Comparison of ENCODE assay signal across 22 cellular contexts in the genomic region with DNA sequence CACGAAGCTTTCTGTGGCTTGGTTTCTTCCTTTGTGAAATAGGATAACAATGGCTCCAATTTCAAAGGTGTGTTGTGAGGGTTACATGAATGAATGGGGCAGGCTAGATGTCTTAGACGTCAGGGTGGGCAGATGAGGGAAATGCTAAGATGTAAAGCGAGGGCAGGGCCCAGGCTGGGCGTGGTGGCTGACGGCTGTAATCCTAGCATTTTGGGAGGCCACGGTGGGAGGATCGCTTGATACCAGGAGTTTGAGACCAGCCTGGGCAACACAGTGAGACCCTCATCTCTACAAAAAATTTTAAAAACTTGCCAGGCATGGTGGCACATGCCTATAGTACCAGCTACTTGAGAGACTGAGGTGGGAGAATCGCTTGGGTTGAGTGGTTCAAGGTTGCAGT.
"Had no signal": no experiment of that assay in that cellular context is flagged by ENCODE, and none has a peak within 500 bp of the region (broad histone marks: within the 10 kb centered on the region; RNA-seq: fewer than 3 reads in every experiment).

No MANE protein-coding gene starts in this region.

- H3K9me3 ChIP-seq: colonic mucosa, esophagus squamous epithelium, lower lobe of right lung, ovary, sigmoid colon, testis, tibial artery had no signal

- H3K4me1 ChIP-seq: colonic mucosa, esophagus squamous epithelium, lower lobe of right lung, sigmoid colon, testis, tibial artery had no signal

- H3K27me3 Mint-ChIP-seq: dendritic cell treated with granulocyte-macrophage colony-stimulating factor and Interleukin-4, amounts not matched to agents 40 ng/mL and 50 ng/mL, for 4 days; type B pancreatic cell had no signal

- H3K4me3 Mint-ChIP-seq: central memory CD8-positive, alpha-beta T cell; dendritic cell treated with granulocyte-macrophage colony-stimulating factor and Interleukin-4, amounts not matched to agents 40 ng/mL and 50 ng/mL, for 4 days; immature natural killer cell; natural killer cell; stimulated activated effector memory CD8-positive, alpha-beta T cell treated with anti-CD3 and anti-CD28 coated beads, Interleukin-12 subunit alpha, Interleukin-12 subunit beta, amount 100 ng/mL, for 72 hours; type B pancreatic cell had no signal

- H3K4me1 Mint-ChIP-seq: central memory CD8-positive, alpha-beta T cell; immature natural killer cell; natural killer cell; stimulated activated effector memory CD8-positive, alpha-beta T cell treated with anti-CD3 and anti-CD28 coated beads, Interleukin-12 subunit alpha, Interleukin-12 subunit beta, amount 100 ng/mL, for 72 hours had no signal

- H3K27ac ChIP-seq: colonic mucosa, esophagus squamous epithelium, lower lobe of right lung, ovary, sigmoid colon, testis, tibial artery had no signal

- H3K4me3 ChIP-seq: colonic mucosa, esophagus squamous epithelium, lower lobe of right lung, ovary, sigmoid colon, testis, tibial artery had no signal

- DNase-seq: colonic mucosa; effector CD8-positive, alpha-beta T cell; esophagus squamous epithelium; foreskin melanocyte; hypothalamus; immature natural killer cell; left ventricle myocardium superior; lower lobe of right lung; natural killer cell; nucleus accumbens; ovary; sigmoid colon; stimulated activated CD4-positive, alpha-beta T cell treated with anti-CD3 and anti-CD28 coated beads, Interleukin-2, amount 100 ng/mL, for 24 hours; stimulated activated CD4-positive, alpha-beta T cell treated with anti-CD3 and anti-CD28 coated beads, Interleukin-4, amount 100 ng/mL, for 24 hours; stimulated activated naive CD4-positive, alpha-beta T cell treated with Interleukin-2 at 50 U/mL for 16 hours; substantia nigra; testis; tibial artery had no signal

- ATAC-seq: left ventricle myocardium superior; lower lobe of right lung; natural killer cell; stimulated activated effector memory CD8-positive, alpha-beta T cell treated with anti-CD3 and anti-CD28 coated beads, Interleukin-12 subunit alpha, Interleukin-12 subunit beta, amount 100 ng/mL, for 72 hours had no signal

- H3K9me3 Mint-ChIP-seq: central memory CD8-positive, alpha-beta T cell; immature natural killer cell; natural killer cell; stimulated activated effector memory CD8-positive, alpha-beta T cell treated with anti-CD3 and anti-CD28 coated beads, Interleukin-12 subunit alpha, Interleukin-12 subunit beta, amount 100 ng/mL, for 72 hours had no signal

- H3K36me3 Mint-ChIP-seq: immature natural killer cell; natural killer cell; stimulated activated effector memory CD8-positive, alpha-beta T cell treated with anti-CD3 and anti-CD28 coated beads, Interleukin-12 subunit alpha, Interleukin-12 subunit beta, amount 100 ng/mL, for 72 hours had no signal

- H3K27me3 ChIP-seq: colonic mucosa, esophagus squamous epithelium, ovary, sigmoid colon, testis, tibial artery had no signal

- H3K36me3 ChIP-seq: colonic mucosa, esophagus squamous epithelium, lower lobe of right lung, ovary had no signal

- H3K27ac Mint-ChIP-seq: dendritic cell treated with granulocyte-macrophage colony-stimulating factor and Interleukin-4, amounts not matched to agents 40 ng/mL and 50 ng/mL, for 4 days; immature natural killer cell; natural killer cell; stimulated activated effector memory CD8-positive, alpha-beta T cell treated with anti-CD3 and anti-CD28 coated beads, Interleukin-12 subunit alpha, Interleukin-12 subunit beta, amount 100 ng/mL, for 72 hours; type B pancreatic cell had no signal
